In the genomic region with DNA sequence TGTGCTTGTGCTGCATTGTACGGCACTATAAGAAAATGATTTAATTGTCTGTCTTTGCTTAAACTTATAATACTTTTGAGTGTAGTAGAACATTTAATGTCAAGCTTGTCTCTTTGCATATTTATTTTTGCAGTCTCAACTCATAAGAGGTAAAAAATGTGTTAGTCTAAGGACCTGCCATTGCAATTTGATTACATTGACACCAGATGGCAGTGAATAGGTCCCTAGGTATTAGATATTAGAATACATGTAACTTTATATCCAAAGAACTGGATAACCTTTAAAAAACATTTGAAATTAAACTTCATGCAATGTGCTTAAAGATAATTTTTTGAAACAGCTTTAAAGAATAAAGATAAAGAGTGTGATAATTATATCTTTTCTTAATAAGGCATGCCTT, we compare ENCODE assay signal across 16 cellular contexts.
DNase-seq lines count a peak whose midpoint lies in the region; ATAC-seq, FAIRE-seq and TF ChIP-seq lines count a peak whose summit lies in the region.
"Had no signal": no experiment of that assay in that cellular context is flagged by ENCODE, and none has a peak within 500 bp of the region (broad histone marks: within the 10 kb centered on the region; RNA-seq: fewer than 3 reads in every experiment).

No MANE protein-coding gene starts in this region.

- no peak for TF ChIP-seq POLR2A in right lobe of liver (IDR thresholded peaks at IDR 0.05)
- no peak for TF ChIP-seq POLR2A in H1 (IDR thresholded peaks at IDR 0.05; ENCODE audit: control extremely low read depth in 1 of 2, low read depth in 2 of 2, low read length in 2 of 2)

- H2BK5ac ChIP-seq in H1 (ENCODE audit: low read depth, low read length), result no peak overlapping the region

- H3K36me3 Mint-ChIP-seq in activated T-helper 17 cell treated with anti-CD3 and anti-CD28 coated beads, Interleukin-2, amount 50 U/mL, for 72 hours (ENCODE audit: low read depth), result no peaks in the 10 kb centered on the region

- no peak overlapping the region for H2BK20ac ChIP-seq in H1 (ENCODE audit: low read length)

- no peaks in the 10 kb centered on the region for H3K36me3 ChIP-seq in liver (ENCODE audit: control insufficient read depth in 4 of 4, insufficient read depth in 3 of 4, low read depth in 1 of 4, low read length in 3 of 4)
- no peaks in the 10 kb centered on the region for H3K36me3 ChIP-seq in right lobe of liver
- H3K36me3 ChIP-seq in H1 (ENCODE audit: control insufficient read depth in 2 of 4, insufficient read depth in 4 of 4, low read length in 3 of 4), result no peaks in the 10 kb centered on the region

- H3K9me3 Mint-ChIP-seq in activated T-helper 17 cell treated with anti-CD3 and anti-CD28 coated beads, Interleukin-2, amount 50 U/mL, for 72 hours, result peaks cover 19% of the 10 kb centered on the region

- TF ChIP-seq RAD21 in liver (IDR thresholded peaks at IDR 0.05) (peak; percentile 6 to 29), H1 (IDR thresholded peaks at IDR 0.05 in 1 of 2, conservative IDR thresholded peaks at IDR 0.05 in 1 of 2; ENCODE audit: low read depth in 2 of 2, low read length in 2 of 2) (peak; percentile 30 to 41)

- no peak overlapping the region for H4K91ac ChIP-seq in H1 (replicated peaks; ENCODE audit: insufficient read length, low read length)

- no peak overlapping the region for H2AK5ac ChIP-seq in H1 (ENCODE audit: low read depth, low read length)

- H3K4me3 ChIP-seq in liver (ENCODE audit: low read depth in 1 of 3, low read length in 3 of 3) (no peak overlapping the region), right lobe of liver (no peak overlapping the region), H1 (ENCODE audit: extremely low read depth in 1 of 4, insufficient read depth in 2 of 4, low read depth in 3 of 4, low read length in 4 of 4) (no peak overlapping the region)
- H3K4me3 ChIP-seq: GM12878 had no signal

- CTCF ChIA-PET in H1 (lab: Charles Lee; ENCODE audit: partially characterized antibody), result interaction anchor here (0.7 to 1.3 kb wide), 9 partner anchors 18 to 154 kb away, joined by 3 to 4 read pairs (median 3); no protein-coding TSS in a partner anchor

- DNase-seq in right lobe of liver (no peak), NCI-H526 treated with DMSO at 0.1 percent for 48 hours (lab: John Stamatoyannopoulos, UW) (peak; percentile 44), H1 (ENCODE audit: low read depth in 1 of 2, low spot score in 2 of 2) (no peak), posterior vena cava (ENCODE audit: low spot score) (no peak)
- DNase-seq: activated T-cell treated with anti-CD3 and anti-CD28 coated beads, Interleukin-2, amount 50 U/mL, for 4 hours; NCI-H1092 treated with DMSO at 0.1 percent for 48 hours; NCI-H446 treated with DMSO at 0.1 percent for 48 hours; substantia nigra had no signal

- H4K5ac ChIP-seq in H1 (ENCODE audit: insufficient read length, low read depth, low read length), result no peak overlapping the region

- no peaks in the 10 kb centered on the region for H3K4me1 Mint-ChIP-seq in activated T-helper 17 cell treated with anti-CD3 and anti-CD28 coated beads, Interleukin-2, amount 50 U/mL, for 72 hours
- H3K4me1 Mint-ChIP-seq: B cell; central memory CD8-positive, alpha-beta T cell had no signal

- H3K4me1 ChIP-seq in liver (ENCODE audit: control insufficient read depth in 4 of 4, insufficient read depth in 4 of 4, low read length in 3 of 4), result no peaks in the 10 kb centered on the region
- no peaks in the 10 kb centered on the region for H3K4me1 ChIP-seq in right lobe of liver
- H3K4me1 ChIP-seq in H1 (replicated peaks in 1 of 4; ENCODE audit: control insufficient read depth in 3 of 4, insufficient read depth in 4 of 4, low read length in 3 of 4), result no peaks in the 10 kb centered on the region
- H3K4me1 ChIP-seq: parathyroid adenoma had no signal

- no peak overlapping the region for H2AFZ ChIP-seq in H1 (ENCODE audit: low read length)
- H2AFZ ChIP-seq: parathyroid adenoma had no signal

- no peak for TF ChIP-seq EP300 in H1 (IDR thresholded peaks at IDR 0.05; ENCODE audit: borderline replicate concordance in 1 of 2, low read depth in 2 of 2, low read length in 2 of 2)

- H3K79me2 ChIP-seq in H1 (ENCODE audit: control insufficient read depth in 1 of 2, insufficient read depth in 2 of 2, low read length in 2 of 2), result no peaks in the 10 kb centered on the region
- H3K79me2 ChIP-seq: parathyroid adenoma had no signal

- H4K8ac ChIP-seq in H1 (ENCODE audit: extremely low read depth, insufficient read depth, low read length), result no peak overlapping the region

- peaks cover 0 to 2% (median 0%) of the 10 kb centered on the region in 4 donors for H3K9me3 ChIP-seq in liver (ENCODE audit: control insufficient read depth in 4 of 4, low read length in 3 of 4)
- no peaks in the 10 kb centered on the region for H3K9me3 ChIP-seq in right lobe of liver
- peaks cover 0 to 7% of the 10 kb centered on the region in 2 experiments; a peak in 1 of 4 replicates for H3K9me3 ChIP-seq in H1 (ENCODE audit: insufficient read depth in 2 of 2, low read depth in 1 of 2, low read length in 1 of 2)

- no peak overlapping the region for H3K14ac ChIP-seq in H1 (ENCODE audit: insufficient read length)

- no peak overlapping the region for H2BK120ac ChIP-seq in H1 (replicated peaks; ENCODE audit: low read depth, low read length)

- WGBS in liver, result 96% methylated on average over 1 of the region's 1 CpG
- 69% methylated on average over 1 of the region's 1 CpG for WGBS in right lobe of liver (ENCODE audit: insufficient coverage, low coverage, low lambda C conversion rate, missing lambda C conversion rate)
- WGBS in H1 (ENCODE audit: extremely low coverage in 1 of 2, insufficient coverage in 1 of 2, insufficient read length in 1 of 2, insufficient replicate concordance in 2 of 2, low coverage in 1 of 2, low lambda C conversion rate in 2 of 2, missing lambda C conversion rate in 1 of 2), 2 experiments, result 93% methylated on average over 1 of the region's 1 CpG; no CpG with 5 or more reads in 1 of the 2 experiments

- H3K23me2 ChIP-seq in H1 (ENCODE audit: low read depth, low read length), result no peaks in the 10 kb centered on the region

- H2BK15ac ChIP-seq in H1 (ENCODE audit: low read length), result no peak overlapping the region

- H3K4ac ChIP-seq in H1 (replicated peaks; ENCODE audit: insufficient read length, low read depth, low read length), result no peak overlapping the region

- H4K20me1 ChIP-seq in H1 (replicated peaks in 1 of 2; ENCODE audit: control insufficient read depth in 1 of 2, insufficient read depth in 2 of 2, low read length in 2 of 2), result no peaks in the 10 kb centered on the region

- H3K4me3 Mint-ChIP-seq in activated T-helper 17 cell treated with anti-CD3 and anti-CD28 coated beads, Interleukin-2, amount 50 U/mL, for 72 hours, result no peak overlapping the region
- H3K4me3 Mint-ChIP-seq: activated T-cell treated with anti-CD3 and anti-CD28 coated beads, Interleukin-2, amount 50 U/mL, for 4 hours; B cell; central memory CD8-positive, alpha-beta T cell had no signal

- H3K27ac Mint-ChIP-seq in activated T-helper 17 cell treated with anti-CD3 and anti-CD28 coated beads, Interleukin-2, amount 50 U/mL, for 72 hours, result no peak overlapping the region
- H3K27ac Mint-ChIP-seq: B cell had no signal

- intact Hi-C loops in right lobe of liver (cut with DNase I), result no loop called here
- intact Hi-C loops in posterior vena cava (cut with DNase I), result no loop called here

- no peak overlapping the region for H3K18ac ChIP-seq in H1 (ENCODE audit: extremely low read depth, low read length)

- H3K4me2 ChIP-seq in H1 (ENCODE audit: insufficient read depth in 1 of 2, low read depth in 2 of 2, low read length in 2 of 2), result no peak overlapping the region

- H3K56ac ChIP-seq in H1 (replicated peaks; ENCODE audit: insufficient read length, low read depth, low read length), result no peak overlapping the region

- POLR2A ChIA-PET in H1 (lab: Charles Lee; ENCODE audit: partially characterized antibody), result no interaction called here

- no peak for TF ChIP-seq CTCF in liver (IDR thresholded peaks at IDR 0.05; ENCODE audit: low read depth, low read length, missing input control)
- TF ChIP-seq CTCF in right lobe of liver (IDR thresholded peaks at IDR 0.05), result peak in 2 of 4 donors; percentile 16 to 32
- TF ChIP-seq CTCF in H1 (IDR thresholded peaks at IDR 0.05; ENCODE audit: control extremely low read depth in 1 of 3, insufficient read depth in 1 of 3, low read depth in 1 of 3, low read length in 3 of 3), result peak in 1 of 3 experiments; percentile 45; a peak in 2 of 4 replicates

- no peak overlapping the region for H3K23ac ChIP-seq in H1 (ENCODE audit: insufficient read length)

- no peaks in the 10 kb centered on the region for H3K27me3 Mint-ChIP-seq in activated T-helper 17 cell treated with anti-CD3 and anti-CD28 coated beads, Interleukin-2, amount 50 U/mL, for 72 hours
- H3K27me3 Mint-ChIP-seq: B cell; central memory CD8-positive, alpha-beta T cell had no signal

- H3K79me1 ChIP-seq in H1 (ENCODE audit: low read depth, low read length), result no peaks in the 10 kb centered on the region

- no peak for FAIRE-seq in H1 (lab: Jason Lieb, UNC)
- FAIRE-seq: GM12878 had no signal

- H2BK12ac ChIP-seq in H1 (ENCODE audit: low read depth, low read length), result no peak overlapping the region

- no peak overlapping the region for H3K9ac ChIP-seq in liver (ENCODE audit: low read depth in 1 of 2, low read length in 2 of 2)
- no peak overlapping the region for H3K9ac ChIP-seq in H1 (replicated peaks in 1 of 4; ENCODE audit: extremely low read depth in 1 of 4, low read depth in 3 of 4, low read length in 3 of 4)
- H3K9ac ChIP-seq: parathyroid adenoma had no signal

- ATAC-seq in right lobe of liver, result no peak
- ATAC-seq in GM21529 (IDR thresholded peaks at IDR 0.05; ENCODE audit: unreplicated experiment), result no peak
- no peak for ATAC-seq in activated T-helper 17 cell treated with anti-CD3 and anti-CD28 coated beads, Interleukin-2, amount 50 U/mL, for 72 hours (replicated peaks)
- no peak for ATAC-seq in GM19023 (IDR thresholded peaks at IDR 0.05; ENCODE audit: unreplicated experiment)
- ATAC-seq: activated T-cell treated with anti-CD3 and anti-CD28 coated beads, Interleukin-2, amount 50 U/mL, for 4 hours; GM12878 had no signal

- H3K27me3 ChIP-seq in liver (ENCODE audit: control insufficient read depth in 4 of 4, insufficient read depth in 4 of 4, low read length in 3 of 4) (no peaks in the 10 kb centered on the region), right lobe of liver (no peaks in the 10 kb centered on the region), H1 (replicated peaks in 1 of 4; ENCODE audit: control insufficient read depth in 3 of 4, extremely low read depth in 1 of 4, insufficient read depth in 3 of 4, low read length in 3 of 4) (no peaks in the 10 kb centered on the region)

- H3K27ac ChIP-seq in liver (ENCODE audit: low read depth in 1 of 2, low read length in 2 of 2) (no peak overlapping the region), right lobe of liver (no peak overlapping the region), H1 (ENCODE audit: low read depth, low read length) (no peak overlapping the region)
- H3K27ac ChIP-seq: parathyroid adenoma had no signal

TF ChIP-seq in liver, 16 proteins besides CTCF, POLR2A, EP300 and RAD21 (continues in another document):
- TF ChIP-seq EGR1 (IDR thresholded peaks at IDR 0.05; ENCODE audit: low read depth in 2 of 2), result no peak
- no peak for TF ChIP-seq JUND (IDR thresholded peaks at IDR 0.05)
- TF ChIP-seq SP1 (IDR thresholded peaks at IDR 0.05), result no peak

TF ChIP-seq in H1, 55 proteins besides CTCF, POLR2A, EP300 and RAD21:
- no peak for TF ChIP-seq EGR1 (IDR thresholded peaks at IDR 0.05; ENCODE audit: borderline replicate concordance, low read depth, low read length)
